In genomic region chr6:130518588-130518987, GRCh38 we compare ENCODE assay signal across 19 cellular contexts.
DNase-seq lines count a peak whose midpoint lies in the region; ATAC-seq lines count a peak whose summit lies in the region.
"Had no signal": no experiment of that assay in that cellular context is flagged by ENCODE, and none has a peak within 500 bp of the region (broad histone marks: within the 10 kb centered on the region; RNA-seq: fewer than 3 reads in every experiment).

No MANE protein-coding gene starts in this region.

- peak overlapping the region; percentile 8 for H3K27ac Mint-ChIP-seq in stimulated activated naive CD8-positive, alpha-beta T cell treated with anti-CD3 and anti-CD28 coated beads, Interleukin-15, Interleukin-2, amounts not matched to agents 100 ng/mL and 50 ng/mL, for 24 hours
- peak overlapping the region; percentile 1 for H3K27ac Mint-ChIP-seq in activated naive CD8-positive, alpha-beta T cell treated with anti-CD3 and anti-CD28 coated beads, Interleukin-2, amount 10 ng/mL, durations not matched to agents 7 days and 5 days
- H3K27ac Mint-ChIP-seq: activated B cell treated with CpG ODN at 0.5 μM for 24 hours had no signal

- H3K36me3 ChIP-seq in KOPT-K1 (ENCODE audit: insufficient read depth, low read length): no peaks in the 10 kb centered on the region
- H3K36me3 ChIP-seq: cardiac muscle cell, Peyer's patch, SJCRH30, tibial artery had no signal

- H3K9me3 ChIP-seq in KOPT-K1 (ENCODE audit: insufficient read depth, low read length, poor library complexity, severe bottlenecking): peaks cover 48% of the 10 kb centered on the region
- H3K9me3 ChIP-seq: Peyer's patch, SJCRH30, tibial artery had no signal

- intact Hi-C loops in Right ventricle myocardium inferior (cut with DNase I): no loop called here

- no peak for DNase-seq in stimulated activated naive CD8-positive, alpha-beta T cell treated with anti-CD3 and anti-CD28 coated beads, Interleukin-15, Interleukin-2, amounts not matched to agents 100 U/mL and 50 U/mL, for 24 hours
- DNase-seq in activated naive CD8-positive, alpha-beta T cell treated with anti-CD3 and anti-CD28 coated beads, Interleukin-2, amount 10 ng/mL, durations not matched to agents 7 days and 5 days: no peak
- no peak for DNase-seq in Right ventricle myocardium inferior (ENCODE audit: missing footprints)
- no peak for DNase-seq in activated CD8-positive, alpha-beta memory T cell treated with anti-CD3 and anti-CD28 coated beads for 24 hours
- DNase-seq: activated B cell treated with CpG ODN at 0.5 μM for 24 hours; amniotic stem cell; COR-L47; DMS79 treated with DMSO at 0.1 percent for 48 hours; NCI-H1417 treated with DMSO at 0.1 percent for 48 hours; NCI-H446; Peyer's patch; stimulated activated CD4-positive, alpha-beta T cell treated with anti-CD3 and anti-CD28 coated beads, Interleukin-2, amount 100 ng/mL, for 48 hours; stimulated activated naive CD8-positive, alpha-beta T cell treated with anti-CD3 and anti-CD28 coated beads, Interleukin-15, amount 100 ng/mL, for 72 hours; tibial artery had no signal

- peaks cover 27% of the 10 kb centered on the region for H3K9me3 Mint-ChIP-seq in stimulated activated naive CD8-positive, alpha-beta T cell treated with anti-CD3 and anti-CD28 coated beads, Interleukin-15, Interleukin-2, amounts not matched to agents 100 ng/mL and 50 ng/mL, for 24 hours
- peaks cover 27% of the 10 kb centered on the region for H3K9me3 Mint-ChIP-seq in activated naive CD8-positive, alpha-beta T cell treated with anti-CD3 and anti-CD28 coated beads, Interleukin-2, amount 10 ng/mL, durations not matched to agents 7 days and 5 days

- no peak for ATAC-seq in stimulated activated naive CD8-positive, alpha-beta T cell treated with anti-CD3 and anti-CD28 coated beads, Interleukin-15, Interleukin-2, amounts not matched to agents 100 U/mL and 50 U/mL, for 24 hours
- no peak for ATAC-seq in activated naive CD8-positive, alpha-beta T cell treated with anti-CD3 and anti-CD28 coated beads, Interleukin-2, amount 10 ng/mL, durations not matched to agents 7 days and 5 days (ENCODE audit: low read depth)
- ATAC-seq in GM18498 (IDR thresholded peaks at IDR 0.05; ENCODE audit: unreplicated experiment) (no peak), Right ventricle myocardium inferior (no peak)
- ATAC-seq: stimulated activated naive CD8-positive, alpha-beta T cell treated with anti-CD3 and anti-CD28 coated beads, Interleukin-15, amount 100 ng/mL, for 72 hours had no signal

- H3K4me3 Mint-ChIP-seq in stimulated activated naive CD8-positive, alpha-beta T cell treated with anti-CD3 and anti-CD28 coated beads, Interleukin-15, Interleukin-2, amounts not matched to agents 100 ng/mL and 50 ng/mL, for 24 hours: no peak overlapping the region
- H3K4me3 Mint-ChIP-seq in activated naive CD8-positive, alpha-beta T cell treated with anti-CD3 and anti-CD28 coated beads, Interleukin-2, amount 10 ng/mL, durations not matched to agents 7 days and 5 days: no peak overlapping the region
- H3K4me3 Mint-ChIP-seq: activated B cell treated with CpG ODN at 0.5 μM for 24 hours; stimulated activated naive CD8-positive, alpha-beta T cell treated with anti-CD3 and anti-CD28 coated beads, Interleukin-15, amount 100 ng/mL, for 72 hours had no signal

- peaks cover 45% of the 10 kb centered on the region for H3K4me1 Mint-ChIP-seq in stimulated activated naive CD8-positive, alpha-beta T cell treated with anti-CD3 and anti-CD28 coated beads, Interleukin-15, Interleukin-2, amounts not matched to agents 100 ng/mL and 50 ng/mL, for 24 hours (ENCODE audit: low read depth)
- H3K4me1 Mint-ChIP-seq in activated naive CD8-positive, alpha-beta T cell treated with anti-CD3 and anti-CD28 coated beads, Interleukin-2, amount 10 ng/mL, durations not matched to agents 7 days and 5 days: peaks cover 39% of the 10 kb centered on the region

- H3K27me3 Mint-ChIP-seq in stimulated activated naive CD8-positive, alpha-beta T cell treated with anti-CD3 and anti-CD28 coated beads, Interleukin-15, Interleukin-2, amounts not matched to agents 100 ng/mL and 50 ng/mL, for 24 hours: no peaks in the 10 kb centered on the region
- no peaks in the 10 kb centered on the region for H3K27me3 Mint-ChIP-seq in activated naive CD8-positive, alpha-beta T cell treated with anti-CD3 and anti-CD28 coated beads, Interleukin-2, amount 10 ng/mL, durations not matched to agents 7 days and 5 days
- H3K27me3 Mint-ChIP-seq: activated B cell treated with CpG ODN at 0.5 μM for 24 hours; stimulated activated naive CD8-positive, alpha-beta T cell treated with anti-CD3 and anti-CD28 coated beads, Interleukin-15, amount 100 ng/mL, for 72 hours had no signal

- H3K36me3 Mint-ChIP-seq in stimulated activated naive CD8-positive, alpha-beta T cell treated with anti-CD3 and anti-CD28 coated beads, Interleukin-15, Interleukin-2, amounts not matched to agents 100 ng/mL and 50 ng/mL, for 24 hours (ENCODE audit: low read depth): peaks cover 10% of the 10 kb centered on the region
- H3K36me3 Mint-ChIP-seq in activated naive CD8-positive, alpha-beta T cell treated with anti-CD3 and anti-CD28 coated beads, Interleukin-2, amount 10 ng/mL, durations not matched to agents 7 days and 5 days: peaks cover 63% of the 10 kb centered on the region

- POLR2A ChIA-PET in activated naive CD8-positive, alpha-beta T cell treated with anti-CD3 and anti-CD28 coated beads, Interleukin-2, amount 10 ng/mL, durations not matched to agents 7 days and 5 days (lab: Charles Lee): interaction anchor here (1.4 kb wide), 1 partner anchor 57 kb away, joined by 6 read pairs; no protein-coding TSS in a partner anchor

- H3K27ac ChIP-seq in KOPT-K1 (ENCODE audit: low read depth, low read length, poor library complexity, severe bottlenecking): peak overlapping the region; percentile 46
- H3K27ac ChIP-seq: cardiac muscle cell, Peyer's patch, SJCRH30, tibial artery had no signal
